ENCODE assay signal across 14 cellular contexts in the genomic region with DNA sequence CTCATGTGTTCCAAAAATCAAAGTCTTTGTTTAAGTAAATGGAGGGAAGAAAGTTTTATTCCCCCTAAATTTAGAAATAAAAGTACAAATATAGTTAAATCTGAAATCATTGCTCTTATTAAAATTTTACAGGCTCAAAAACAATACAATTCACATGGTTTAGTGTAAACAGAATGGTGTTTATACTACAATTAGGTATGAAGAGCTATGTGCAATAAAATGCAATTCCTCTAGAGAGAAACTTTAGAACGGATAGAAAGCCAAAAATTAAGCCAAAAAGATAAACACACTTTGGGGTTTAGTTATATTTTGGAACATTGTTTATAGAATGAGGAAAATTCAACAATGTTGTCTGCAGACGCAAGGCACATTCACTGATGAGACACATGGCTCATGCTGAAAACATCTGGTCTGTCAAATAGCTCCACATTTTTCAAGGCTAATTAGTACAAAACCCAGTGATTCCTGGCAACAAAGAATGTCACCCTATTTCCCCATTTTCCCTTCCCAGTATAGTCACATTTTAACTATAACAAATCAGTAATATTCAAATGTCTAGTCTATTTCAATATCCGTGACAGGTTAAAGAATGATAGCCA.
DNase-seq lines count a peak whose midpoint lies in the region; ATAC-seq and TF ChIP-seq lines count a peak whose summit lies in the region.
"Had no signal": no experiment of that assay in that cellular context is flagged by ENCODE, and none has a peak within 500 bp of the region (broad histone marks: within the 10 kb centered on the region; RNA-seq: fewer than 3 reads in every experiment).

No MANE protein-coding gene starts in this region.

- no peak for ATAC-seq in GM18858 (IDR thresholded peaks at IDR 0.05; ENCODE audit: unreplicated experiment)
- ATAC-seq: body of pancreas had no signal

- peaks cover 41% of the 10 kb centered on the region for H3K4me1 Mint-ChIP-seq in HFFc6 (ENCODE audit: low read depth)

- H3K9me3 Mint-ChIP-seq in HFFc6 = no peaks in the 10 kb centered on the region

- no peaks in the 10 kb centered on the region for H3K36me3 Mint-ChIP-seq in HFFc6 (ENCODE audit: low read depth)

- no peak for TF ChIP-seq CTCF in AG04449 (IDR thresholded peaks at IDR 0.05; ENCODE audit: insufficient read depth, low read length, missing control alignments)
- no peak for TF ChIP-seq CTCF in HFFc6 (IDR thresholded peaks at IDR 0.05)

- POLR2A ChIA-PET in AG04449 (lab: Yijun Ruan, JAX) = no interaction called here

- peak overlapping the region; percentile 37; the same call in 1 of the 2 replicates for H3K4me3 Mint-ChIP-seq in HFFc6

- DNase-seq in AG04449 (ENCODE audit: low read depth, low spot score) = peak; percentile 59
- DNase-seq in HFFc6 = peak; percentile 55
- DNase-seq in cerebellar cortex (ENCODE audit: low spot score) = peak; percentile 12
- DNase-seq in kidney tubule cell (ENCODE audit: low spot score) = peak; percentile 53
- no peak for DNase-seq in NCI-H1417 (lab: John Stamatoyannopoulos, UW)
- no peak for DNase-seq in SK-N-DZ (ENCODE audit: low spot score)
- no peak for DNase-seq in NAMALWA (ENCODE audit: low spot score)
- DNase-seq: activated CD4-positive, alpha-beta T cell treated with anti-CD3 and anti-CD28 coated beads, Interleukin-2, amount 50 U/mL, for 48 hours; body of pancreas; NCI-H187; nucleus accumbens; T1000 had no signal

- no peak overlapping the region for H3K4me3 ChIP-seq in AG04449 (ENCODE audit: low read depth, low read length)
- H3K4me3 ChIP-seq: body of pancreas, thoracic aorta had no signal

- CTCF ChIA-PET in AG04449 (lab: Yijun Ruan, JAX) = interaction anchor here (1.0 kb wide), 1 partner anchor 33 kb away, joined by 3 read pairs; no protein-coding TSS in a partner anchor

- no peaks in the 10 kb centered on the region for H3K27me3 Mint-ChIP-seq in HFFc6 (ENCODE audit: insufficient read depth)

- no peak overlapping the region for H3K27ac Mint-ChIP-seq in HFFc6

Comparison
In these comparisons a context has a peak if more than half of its experiments do, and no peak if none do; other contexts are left out.
1. DNase-seq: peak in AG04449 (single experiment), HFFc6 (single experiment), cerebellar cortex (single experiment) and kidney tubule cell (single experiment); none in NCI-H1417 (0 of 3), SK-N-DZ (single experiment) and NAMALWA (single experiment).